In genomic region chr5:116572375-116573278, GRCh38 we compare ENCODE assay signal across 8 cellular contexts. TPM values are rescaled to one million over a fixed set of nuclear protein-coding genes. Genes with fewer than 3 reads are reported as not detected.
A peak's percentile ranks its signal among the peaks of the same experiment; 100 is the strongest.
DNase-seq lines count a peak whose midpoint lies in the region; ATAC-seq, FAIRE-seq and TF ChIP-seq lines count a peak whose summit lies in the region.

No MANE protein-coding gene starts in this region.

- no peaks in the 10 kb centered on the region for H3K27me3 ChIP-seq in neuron (ENCODE audit: insufficient read depth, low read length)

- H3K36me3 ChIP-seq in neuron (ENCODE audit: insufficient read depth, low read length): no peaks in the 10 kb centered on the region

- peaks cover 9% of the 10 kb centered on the region for H3K4me1 ChIP-seq in neuron (ENCODE audit: insufficient read depth, low read length)

- no peaks in the 10 kb centered on the region for H3K9me3 ChIP-seq in neuron (ENCODE audit: low read length)

- no peak for ATAC-seq in HG03378 (IDR thresholded peaks at IDR 0.05; ENCODE audit: unreplicated experiment)

- DNase-seq in GM12864 (ENCODE audit: low read depth) (no peak), RCC 7860 (ENCODE audit: low spot score) (peak; percentile 29), frontal cortex (ENCODE audit: low spot score in 2 of 2) (peak; percentile 34), AG08395 (ENCODE audit: low spot score) (no peak), activated gamma-delta T cell treated with Interleukin-2 at 50 U/mL for 16 hours (no peak), HT-29 (ENCODE audit: low spot score) (no peak)

- peak overlapping the region; percentile 68 for H3K4me3 ChIP-seq in GM12864 (ENCODE audit: low read depth, low read length)
- H3K4me3 ChIP-seq in neuron (ENCODE audit: low read length): peak overlapping the region; percentile 91

- FAIRE-seq in RCC 7860 (lab: Jason Lieb, UNC) (no peak), frontal cortex (lab: Jason Lieb, UNC) (no peak)

- H2AFZ ChIP-seq in neuron (ENCODE audit: low read depth, low read length): peak overlapping the region; percentile 75

- no peak for TF ChIP-seq CTCF in GM12864 (IDR thresholded peaks at IDR 0.05; ENCODE audit: low read depth, low read length, missing control alignments)

RNA-seq across cellular contexts. Expression of gene SEMA6A, which starts 2.0 kb away (rescaled TPM):
- total RNA-seq in frontal cortex: 15.5 TPM
- total RNA-seq in HT-29 (2014; rRNA removed; shearing (Covaris generic)): 0.31 and 0.99 TPM in 2 replicates

Comparison
In these comparisons a context has a peak if more than half of its experiments do, and no peak if none do; other contexts are left out.
1. DNase-seq: peak in RCC 7860 (single experiment) and frontal cortex (2 of 2); none in GM12864 (single experiment), AG08395 (single experiment), activated gamma-delta T cell treated with Interleukin-2 at 50 U/mL for 16 hours (single experiment) and HT-29 (single experiment).